ENCODE assay signal across 8 cellular contexts in the genomic region with DNA sequence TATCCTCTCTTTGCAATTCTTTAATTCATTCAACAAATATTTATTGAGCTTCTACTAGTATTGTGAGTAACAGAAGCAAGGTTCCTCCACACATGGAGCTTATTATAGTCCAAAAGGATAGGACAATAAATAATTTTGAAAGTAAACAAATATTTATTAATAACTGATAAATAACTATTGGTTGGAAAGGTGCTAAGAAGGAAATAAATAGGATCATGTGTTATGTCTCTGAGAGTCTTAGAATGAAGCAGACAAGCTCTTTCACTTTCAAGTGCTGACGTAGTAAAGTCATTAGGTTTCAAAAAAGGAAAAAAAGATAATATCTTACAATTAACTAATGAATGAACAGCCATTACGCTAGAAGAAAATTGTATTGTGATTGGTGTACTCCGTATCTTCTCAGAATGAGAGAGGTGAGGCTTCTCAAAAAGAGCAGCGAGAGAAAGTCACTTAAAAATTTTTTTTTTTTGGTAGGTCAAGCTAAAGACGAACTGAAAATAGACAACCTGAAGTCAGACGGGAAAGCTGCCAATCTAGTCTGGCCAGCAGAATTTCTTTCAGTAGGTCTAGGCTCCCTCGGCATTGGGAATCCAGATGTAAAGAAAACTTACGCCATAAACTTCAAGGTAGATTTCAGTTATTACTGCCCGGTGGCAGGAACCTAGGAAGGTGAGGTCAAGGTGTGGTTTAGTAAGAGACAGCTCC. TPM values are rescaled to one million over a fixed set of nuclear protein-coding genes. Genes with fewer than 3 reads are reported as not detected.
DNase-seq lines count a peak whose midpoint lies in the region; ATAC-seq and TF ChIP-seq lines count a peak whose summit lies in the region.

No MANE protein-coding gene starts in this region.

- H3K36me3 ChIP-seq in CD4-positive, CD25-positive, alpha-beta regulatory T cell (ENCODE audit: control insufficient read depth, insufficient read depth, low read length), result no peaks in the 10 kb centered on the region
- H3K36me3 ChIP-seq in WERI-Rb-1, result peaks cover 38% of the 10 kb centered on the region

- H3K4me1 ChIP-seq in CD4-positive, CD25-positive, alpha-beta regulatory T cell (ENCODE audit: control insufficient read depth, insufficient read depth, low read length, poor library complexity, severe bottlenecking), result peaks cover 52% of the 10 kb centered on the region
- no peaks in the 10 kb centered on the region for H3K4me1 ChIP-seq in right cardiac atrium (ENCODE audit: control insufficient read depth, insufficient read depth, low read length)

- ATAC-seq in CD4-positive, CD25-positive, alpha-beta regulatory T cell (ENCODE audit: low read depth in 2 of 2), result no peak
- no peak for ATAC-seq in right cardiac atrium
- ATAC-seq in stimulated activated naive CD8-positive, alpha-beta T cell treated with anti-CD3 and anti-CD28 coated beads, Interleukin-15, amount 100 ng/mL, for 72 hours, result no peak
- no peak for ATAC-seq in GM21529 (IDR thresholded peaks at IDR 0.05; ENCODE audit: unreplicated experiment)
- ATAC-seq in GM19397 (IDR thresholded peaks at IDR 0.05; ENCODE audit: unreplicated experiment), result no peak

- peak in 2 of 3 donors; percentile 55 to 65 for DNase-seq in CD4-positive, CD25-positive, alpha-beta regulatory T cell
- no peak for DNase-seq in HFF-Myc (ENCODE audit: extremely low read depth, low read depth)
- no peak for DNase-seq in WERI-Rb-1
- DNase-seq in right cardiac atrium, result no peak
- DNase-seq in stimulated activated naive CD8-positive, alpha-beta T cell treated with anti-CD3 and anti-CD28 coated beads, Interleukin-15, amount 100 ng/mL, for 72 hours, result no peak
- DNase-seq in AG08395 (ENCODE audit: low spot score), result no peak

- peaks cover 20 to 45% (median 30%) of the 10 kb centered on the region in 4 donors for H3K4me1 Mint-ChIP-seq in CD4-positive, CD25-positive, alpha-beta regulatory T cell
- peaks cover 16% of the 10 kb centered on the region for H3K4me1 Mint-ChIP-seq in stimulated activated naive CD8-positive, alpha-beta T cell treated with anti-CD3 and anti-CD28 coated beads, Interleukin-15, amount 100 ng/mL, for 72 hours

- H3K4me3 ChIP-seq in CD4-positive, CD25-positive, alpha-beta regulatory T cell (ENCODE audit: low read depth, low read length), result peak overlapping the region; percentile 97
- H3K4me3 ChIP-seq in HFF-Myc (replicated peaks; ENCODE audit: low read depth, low read length) (peak overlapping the region; percentile 88), WERI-Rb-1 (ENCODE audit: low read depth, low read length) (peak overlapping the region; percentile 95), right cardiac atrium (ENCODE audit: low read length) (peak overlapping the region; percentile 98)

- peak overlapping the region; percentile 93 for H3K27ac ChIP-seq in CD4-positive, CD25-positive, alpha-beta regulatory T cell (ENCODE audit: insufficient read depth, low read length, poor library complexity, severe bottlenecking)
- peak overlapping the region; percentile 96 for H3K27ac ChIP-seq in WERI-Rb-1
- peak overlapping the region; percentile 93 for H3K27ac ChIP-seq in right cardiac atrium (ENCODE audit: low read length)

- H3K27me3 Mint-ChIP-seq in CD4-positive, CD25-positive, alpha-beta regulatory T cell, result peaks cover 8% of the 10 kb centered on the region
- no peaks in the 10 kb centered on the region for H3K27me3 Mint-ChIP-seq in stimulated activated naive CD8-positive, alpha-beta T cell treated with anti-CD3 and anti-CD28 coated beads, Interleukin-15, amount 100 ng/mL, for 72 hours

- intact Hi-C loops in right cardiac atrium (cut with DNase I), result no loop called here

- H3K9me3 ChIP-seq in CD4-positive, CD25-positive, alpha-beta regulatory T cell (ENCODE audit: control insufficient read depth in 2 of 2, low read length in 2 of 2), result no peaks in the 10 kb centered on the region
- no peaks in the 10 kb centered on the region for H3K9me3 ChIP-seq in WERI-Rb-1 (ENCODE audit: severe bottlenecking)
- H3K9me3 ChIP-seq in right cardiac atrium (ENCODE audit: control insufficient read depth, low read length), result no peaks in the 10 kb centered on the region

- 13% methylated on average over 9 of the region's 9 CpGs for WGBS in right cardiac atrium

- H3K9me3 Mint-ChIP-seq in CD4-positive, CD25-positive, alpha-beta regulatory T cell, result peaks cover 0 to 2% (median 0%) of the 10 kb centered on the region in 7 donors
- no peaks in the 10 kb centered on the region for H3K9me3 Mint-ChIP-seq in stimulated activated naive CD8-positive, alpha-beta T cell treated with anti-CD3 and anti-CD28 coated beads, Interleukin-15, amount 100 ng/mL, for 72 hours

- peak overlapping the region; percentile 92 to 100 (median 98) for H3K4me3 Mint-ChIP-seq in CD4-positive, CD25-positive, alpha-beta regulatory T cell
- peak overlapping the region; percentile 91 to 96 for H3K4me3 Mint-ChIP-seq in stimulated activated naive CD8-positive, alpha-beta T cell treated with anti-CD3 and anti-CD28 coated beads, Interleukin-15, amount 100 ng/mL, for 72 hours

- H3K27ac Mint-ChIP-seq in CD4-positive, CD25-positive, alpha-beta regulatory T cell, result peak overlapping the region; percentile 99
- H3K27ac Mint-ChIP-seq in stimulated activated naive CD8-positive, alpha-beta T cell treated with anti-CD3 and anti-CD28 coated beads, Interleukin-15, amount 100 ng/mL, for 72 hours, result peak overlapping the region; percentile 98 to 100

- TF ChIP-seq CTCF in HFF-Myc (IDR thresholded peaks at IDR 0.05; ENCODE audit: low read depth, low read length, missing control alignments) (no peak), WERI-Rb-1 (IDR thresholded peaks at IDR 0.05; ENCODE audit: low read depth, low read length) (no peak)

- peaks cover 8% of the 10 kb centered on the region for H3K36me3 Mint-ChIP-seq in CD4-positive, CD25-positive, alpha-beta regulatory T cell

- peaks cover 2% of the 10 kb centered on the region for H3K27me3 ChIP-seq in CD4-positive, CD25-positive, alpha-beta regulatory T cell (ENCODE audit: control insufficient read depth, insufficient read depth, low read length)
- no peaks in the 10 kb centered on the region for H3K27me3 ChIP-seq in WERI-Rb-1 (ENCODE audit: insufficient read depth, low read depth, severe bottlenecking)
- no peaks in the 10 kb centered on the region for H3K27me3 ChIP-seq in right cardiac atrium (ENCODE audit: control insufficient read depth, insufficient read depth)

RNA-seq across cellular contexts. Expression of a gene that starts 0.6 kb away (rescaled TPM):
- 68.9 TPM for total RNA-seq in CD4-positive, CD25-positive, alpha-beta regulatory T cell
- 10 to 100 TPM; 31.4 to 37.6 (median 35.9) TPM for polyA plus RNA-seq in CD4-positive, CD25-positive, alpha-beta regulatory T cell
- total RNA-seq in right cardiac atrium, result 10 to 100 TPM; 13.4 to 18.4 (median 17.0) TPM
- polyA plus RNA-seq in right cardiac atrium, result 6.0 TPM

RNA-seq across cellular contexts. Expression of a gene that starts 47.7 kb away (rescaled TPM):
- not detected for total RNA-seq in CD4-positive, CD25-positive, alpha-beta regulatory T cell
- polyA plus RNA-seq in CD4-positive, CD25-positive, alpha-beta regulatory T cell, result not detected
- under 1 TPM in 2 of 4 donors, not detected in 2; 0.29 to 0.67 TPM for total RNA-seq in right cardiac atrium
- 0.38 TPM for polyA plus RNA-seq in right cardiac atrium

Comparison
In these comparisons a context has a peak if more than half of its experiments do, and no peak if none do; other contexts are left out.
1. DNase-seq: peak in CD4-positive, CD25-positive, alpha-beta regulatory T cell (2 of 3); none in HFF-Myc (single experiment), WERI-Rb-1 (single experiment), right cardiac atrium (0 of 3), stimulated activated naive CD8-positive, alpha-beta T cell treated with anti-CD3 and anti-CD28 coated beads, Interleukin-15, amount 100 ng/mL, for 72 hours (0 of 2) and AG08395 (single experiment).
2. Peak in every context shown above with its lines, with median percentiles within 50 percentile points of each other: H3K27ac ChIP-seq and H3K4me3 ChIP-seq.